In genomic region chr19:51158474-51159129, GRCh38 we compare ENCODE assay signal across 1 cellular context.
A peak's percentile ranks its signal among the peaks of the same experiment; 100 is the strongest.
TF ChIP-seq lines count a peak whose summit lies in the region.

No MANE protein-coding gene starts in this region.

TF ChIP-seq in HepG2, 621 proteins besides CTCF, POLR2A, EP300 and RAD21:
- TF ChIP-seq STAG1 (CRISPR knock-in tag; IDR thresholded peaks at IDR 0.05) (peak; percentile 44; the same call in 1 of the 2 replicates), HMGXB4 (CRISPR knock-in tag; IDR thresholded peaks at IDR 0.05; ENCODE audit: borderline replicate concordance in 1 of 2, low read depth in 1 of 2) (peak; percentile 18 to 29; a peak in 1 of 4 replicates), NFE2 (CRISPR knock-in tag; IDR thresholded peaks at IDR 0.05) (peak; percentile 52; the same call in 1 of the 2 replicates), POLR2AphosphoS5 (IDR thresholded peaks at IDR 0.05; ENCODE audit: low read depth, low read length) (no peak), ZNF792 (CRISPR knock-in tag; IDR thresholded peaks at IDR 0.05) (0 out of 2 replicates have a peak, but pooled peaks have one; percentile 42), SMC3 (IDR thresholded peaks at IDR 0.05; ENCODE audit: low read length) (peak; percentile 60), XRCC5 (optimal IDR thresholded peaks at IDR 0.05; ENCODE audit: low read length) (peak; percentile 71), PATZ1 (CRISPR knock-in tag; IDR thresholded peaks at IDR 0.05) (no peak)
